In genomic region chr7:36084485-36085091, GRCh38 we compare ENCODE assay signal across 9 cellular contexts.
DNase-seq lines count a peak whose midpoint lies in the region; ATAC-seq, FAIRE-seq and TF ChIP-seq lines count a peak whose summit lies in the region.
"Had no signal": no experiment of that assay in that cellular context is flagged by ENCODE, and none has a peak within 500 bp of the region (broad histone marks: within the 10 kb centered on the region; RNA-seq: fewer than 3 reads in every experiment).

No MANE protein-coding gene starts in this region.

- ATAC-seq in left colon (peak; percentile 100), HG03039 (IDR thresholded peaks at IDR 0.05; ENCODE audit: unreplicated experiment) (no peak)
- ATAC-seq in activated CD4-positive, alpha-beta T cell treated with anti-CD3 and anti-CD28 coated beads for 36 hours: no peak

- H3K36me3 ChIP-seq in A673 (ENCODE audit: insufficient read depth, low read length, poor library complexity, severe bottlenecking): no peaks in the 10 kb centered on the region

- peaks cover 4% of the 10 kb centered on the region for H3K4me1 Mint-ChIP-seq in brain
- H3K4me1 Mint-ChIP-seq in activated CD4-positive, alpha-beta T cell treated with anti-CD3 and anti-CD28 coated beads for 36 hours: no peaks in the 10 kb centered on the region

- H3K27ac Mint-ChIP-seq in brain: peak overlapping the region in 1 of 5 experiments; percentile 79
- no peak overlapping the region for H3K27ac Mint-ChIP-seq in activated CD4-positive, alpha-beta T cell treated with anti-CD3 and anti-CD28 coated beads for 36 hours

- H3K36me3 Mint-ChIP-seq in brain: no peaks in the 10 kb centered on the region
- no peaks in the 10 kb centered on the region for H3K36me3 Mint-ChIP-seq in activated CD4-positive, alpha-beta T cell treated with anti-CD3 and anti-CD28 coated beads for 36 hours (ENCODE audit: low read depth)

- H3K9me3 ChIP-seq in A673 (ENCODE audit: low read depth, low read length, poor library complexity, severe bottlenecking): no peaks in the 10 kb centered on the region

- H3K27me3 ChIP-seq in A673 (replicated peaks; ENCODE audit: insufficient read depth, low read depth, low read length, poor library complexity): no peaks in the 10 kb centered on the region

- CTCF ChIA-PET in A673 (lab: Charles Lee): no interaction called here
- CTCF ChIA-PET in activated CD4-positive, alpha-beta T cell treated with anti-CD3 and anti-CD28 coated beads for 36 hours (lab: Charles Lee): no interaction called here

- H3K4me3 ChIP-seq in A673 (ENCODE audit: low read depth, low read length, poor library complexity, severe bottlenecking): no peak overlapping the region
- H3K4me3 ChIP-seq: PC-9 had no signal

- TF ChIP-seq CTCF in A673 (conservative IDR thresholded peaks at IDR 0.05; ENCODE audit: low read depth, low read length): peak; percentile 44; the same call in 1 of the 2 replicates
- peak; percentile 24 to 42 for TF ChIP-seq CTCF in brain (conservative IDR thresholded peaks at IDR 0.05)

- POLR2A ChIA-PET in A673 (lab: Charles Lee; ENCODE audit: low non-redundant PET): no interaction called here
- POLR2A ChIA-PET in activated CD4-positive, alpha-beta T cell treated with anti-CD3 and anti-CD28 coated beads for 36 hours (lab: Charles Lee): no interaction called here

- no TSS peak for BruUV-seq in A673 (replicated peaks; lab: Mats Ljungman, UMichigan)

- H3K4me3 Mint-ChIP-seq in brain: no peak overlapping the region
- no peak overlapping the region for H3K4me3 Mint-ChIP-seq in activated CD4-positive, alpha-beta T cell treated with anti-CD3 and anti-CD28 coated beads for 36 hours

- FAIRE-seq in GM19239 (lab: Jason Lieb, UNC): no peak

- no peaks in the 10 kb centered on the region for H3K4me1 ChIP-seq in A673 (ENCODE audit: insufficient read depth, low read length, poor library complexity, severe bottlenecking)

- peaks cover 8 to 11% (median 10%) of the 10 kb centered on the region in 5 experiments for H3K9me3 Mint-ChIP-seq in brain
- peaks cover 7% of the 10 kb centered on the region for H3K9me3 Mint-ChIP-seq in activated CD4-positive, alpha-beta T cell treated with anti-CD3 and anti-CD28 coated beads for 36 hours (ENCODE audit: low read depth)

- no peak overlapping the region for H3K27ac ChIP-seq in A673 (ENCODE audit: low read depth, low read length, poor library complexity, severe bottlenecking)
- H3K27ac ChIP-seq: PC-9 had no signal

- intact Hi-C loops in A673 (cut with micrococcal nuclease; ENCODE audit: unreplicated experiment) (no loop called here), left colon (cut with DNase I, micrococcal nuclease) (no loop called here)
- intact Hi-C loops in activated CD4-positive, alpha-beta T cell treated with anti-CD3 and anti-CD28 coated beads for 36 hours (cut with DNase I, micrococcal nuclease): no loop called here

- H3K27me3 Mint-ChIP-seq in brain: peaks cover 11% of the 10 kb centered on the region
- no peaks in the 10 kb centered on the region for H3K27me3 Mint-ChIP-seq in activated CD4-positive, alpha-beta T cell treated with anti-CD3 and anti-CD28 coated beads for 36 hours

- DNase-seq in A673 (ENCODE audit: low spot score) (peak; percentile 37), M059J (ENCODE audit: low read depth) (peak; percentile 40), left colon (peak; percentile 63 to 76), GM19239 (ENCODE audit: insufficient read length, low spot score) (no peak)
- no peak for DNase-seq in central memory CD4-positive, alpha-beta T cell
- no peak for DNase-seq in activated CD4-positive, alpha-beta T cell treated with anti-CD3 and anti-CD28 coated beads for 36 hours

Comparison
In these comparisons a context has a peak if more than half of its experiments do, and no peak if none do; other contexts are left out.
1. DNase-seq: peak in A673 (single experiment), M059J (single experiment) and left colon (2 of 2); none in central memory CD4-positive, alpha-beta T cell (single experiment), activated CD4-positive, alpha-beta T cell treated with anti-CD3 and anti-CD28 coated beads for 36 hours (single experiment) and GM19239 (single experiment).